ENCODE assay signal across 27 cellular contexts in genomic region chr18:11305507-11305906, GRCh38.
DNase-seq lines count a peak whose midpoint lies in the region; ATAC-seq, FAIRE-seq and TF ChIP-seq lines count a peak whose summit lies in the region.
"Had no signal": no experiment of that assay in that cellular context is flagged by ENCODE, and none has a peak within 500 bp of the region (broad histone marks: within the 10 kb centered on the region; RNA-seq: fewer than 3 reads in every experiment).

No MANE protein-coding gene starts in this region.

- no peak overlapping the region for H2AFZ ChIP-seq in H9 (ENCODE audit: low read length)
- no peak overlapping the region for H2AFZ ChIP-seq in HepG2 (ENCODE audit: low read length)

- H4K20me1 ChIP-seq in H9 (ENCODE audit: control insufficient read depth, insufficient read depth, insufficient read length) (no peaks in the 10 kb centered on the region), HepG2 (ENCODE audit: insufficient read depth, low read length) (no peaks in the 10 kb centered on the region)
- H4K20me1 ChIP-seq: BLaER1 treated with 17β-estradiol and CSF1 and Interleukin-3, amounts not matched to agents 10 nM and 100 nM had no signal

- CTCF ChIA-PET in HepG2 (lab: Yijun Ruan, JAX; ENCODE audit: low intra/inter-chr PET ratio, low total read pairs): no interaction called here
- CTCF ChIA-PET in activated CD8-positive, alpha-beta memory T cell treated with anti-CD3 and anti-CD28 coated beads, Interleukin-2, amount 10 ng/mL, durations not matched to agents 7 days and 5 days (lab: Charles Lee): no interaction called here

- H4K8ac ChIP-seq in H9 (replicated peaks; ENCODE audit: insufficient read length, low read depth, low read length): no peak overlapping the region

- H4K91ac ChIP-seq in H9 (ENCODE audit: insufficient read length, low read depth, low read length): no peak overlapping the region

- no peak overlapping the region for H2BK5ac ChIP-seq in H9 (ENCODE audit: insufficient read length, low read length)

- no peak overlapping the region for H4K5ac ChIP-seq in H9 (ENCODE audit: insufficient read length, low read depth, low read length)

- H3K9me3 ChIP-seq in H9 (ENCODE audit: control insufficient read depth, low read depth, low read length) (no peaks in the 10 kb centered on the region), ectodermal cell (ENCODE audit: control insufficient read depth, low read length) (peaks cover 3% of the 10 kb centered on the region), HepG2 (ENCODE audit: low read length) (no peaks in the 10 kb centered on the region; the same call in 1 of the 2 replicates)

- no peak overlapping the region for H3K56ac ChIP-seq in H9 (ENCODE audit: insufficient read length, low read depth, low read length)

- no peaks in the 10 kb centered on the region for H3K27me3 Mint-ChIP-seq in H9 (ENCODE audit: low read depth)
- no peaks in the 10 kb centered on the region for H3K27me3 Mint-ChIP-seq in activated CD8-positive, alpha-beta memory T cell treated with anti-CD3 and anti-CD28 coated beads, Interleukin-2, amount 10 ng/mL, durations not matched to agents 7 days and 5 days

- H3K23ac ChIP-seq in H9 (ENCODE audit: insufficient read length, low read depth, low read length): no peak overlapping the region

- H3K79me2 ChIP-seq in H9 (ENCODE audit: insufficient read depth, low read length) (no peaks in the 10 kb centered on the region), HepG2 (ENCODE audit: insufficient read depth, low read length) (no peaks in the 10 kb centered on the region)

- no peak overlapping the region for H3T11ph ChIP-seq in H9 (ENCODE audit: low read length)

- peaks cover 24 to 25% of the 10 kb centered on the region in 2 experiments for H3K9me3 Mint-ChIP-seq in H9
- H3K9me3 Mint-ChIP-seq in activated CD8-positive, alpha-beta memory T cell treated with anti-CD3 and anti-CD28 coated beads, Interleukin-2, amount 10 ng/mL, durations not matched to agents 7 days and 5 days (ENCODE audit: low read depth): peaks cover 5% of the 10 kb centered on the region

- H3K4me3 ChIP-seq in ectodermal cell (ENCODE audit: insufficient read depth, low read depth, low read length) (no peak overlapping the region), HepG2 (replicated peaks in 1 of 3; ENCODE audit: insufficient read depth in 1 of 3, low read depth in 2 of 3, low read length in 3 of 3) (no peak overlapping the region)
- H3K4me3 ChIP-seq: BLaER1 treated with 17β-estradiol and CSF1 and Interleukin-3, amounts not matched to agents 10 nM and 100 nM; GM12878 had no signal

- no peak for FAIRE-seq in HepG2 (lab: Jason Lieb, UNC)
- FAIRE-seq: A204.1, D721Med, G401.6, GM12878 had no signal

- ATAC-seq in HepG2: peak; percentile 60
- ATAC-seq in activated CD8-positive, alpha-beta memory T cell treated with anti-CD3 and anti-CD28 coated beads, Interleukin-2, amount 10 ng/mL, durations not matched to agents 7 days and 5 days: no peak
- ATAC-seq: GM12878 had no signal

- BruUV-seq in HepG2 (replicated peaks; lab: Mats Ljungman, UMichigan): no TSS peak

- TF ChIP-seq RAD21 in HepG2 (CRISPR knock-in tag; IDR thresholded peaks at IDR 0.05): no peak

- H2BK20ac ChIP-seq in H9 (ENCODE audit: low read depth, low read length, poor library complexity, severe bottlenecking): no peak overlapping the region

- no peaks in the 10 kb centered on the region for H3K27me3 ChIP-seq in H9 (ENCODE audit: insufficient read depth, low read length)
- no peaks in the 10 kb centered on the region for H3K27me3 ChIP-seq in ectodermal cell (ENCODE audit: control insufficient read depth, insufficient read depth, low read length, poor library complexity, severe bottlenecking)
- no peaks in the 10 kb centered on the region; a peak in 1 of 5 replicates for H3K27me3 ChIP-seq in HepG2 (ENCODE audit: control insufficient read depth in 1 of 2, insufficient read depth in 2 of 2, low read length in 2 of 2)
- H3K27me3 ChIP-seq: BLaER1 treated with 17β-estradiol and CSF1 and Interleukin-3, amounts not matched to agents 10 nM and 100 nM had no signal

- H3K4me1 Mint-ChIP-seq in H9: peaks cover 10 to 12% of the 10 kb centered on the region in 2 experiments
- no peaks in the 10 kb centered on the region for H3K4me1 Mint-ChIP-seq in activated CD8-positive, alpha-beta memory T cell treated with anti-CD3 and anti-CD28 coated beads, Interleukin-2, amount 10 ng/mL, durations not matched to agents 7 days and 5 days

- H2BK12ac ChIP-seq in H9 (ENCODE audit: insufficient read length, low read depth, low read length): no peak overlapping the region

- H3K27ac ChIP-seq in H9 (ENCODE audit: insufficient read length, low read depth, low read length): no peak overlapping the region
- H3K27ac ChIP-seq in ectodermal cell (ENCODE audit: insufficient read depth, low read depth, low read length, poor library complexity, severe bottlenecking): peak overlapping the region; percentile 20
- H3K27ac ChIP-seq in HepG2 (ENCODE audit: extremely low read length, insufficient read depth, low read length): no peak overlapping the region
- H3K27ac ChIP-seq: BLaER1 treated with 17β-estradiol and CSF1 and Interleukin-3, amounts not matched to agents 10 nM and 100 nM; RWPE1 had no signal

- no peak overlapping the region for H2BK120ac ChIP-seq in H9 (ENCODE audit: low read depth, low read length, poor library complexity, severe bottlenecking)

- POLR2A ChIA-PET in HepG2 (lab: Yijun Ruan, JAX): no interaction called here

- no peaks in the 10 kb centered on the region for H3K23me2 ChIP-seq in H9 (ENCODE audit: insufficient read length, low read depth, low read length, poor library complexity, severe bottlenecking)

- TF ChIP-seq POLR2A in HepG2 (IDR thresholded peaks at IDR 0.05; ENCODE audit: insufficient read depth in 1 of 2, low read depth in 2 of 2, low read length in 2 of 2): no peak

- in situ Hi-C loops in HepG2 (cut with HindIII; ENCODE audit: extremely low pct_ligation_motif_present, low pct_unique_long_range_greater_than_20kb): no loop called here

- DNase-seq in H9 (no peak), HepG2 (ENCODE audit: low spot score) (no peak), occipital lobe (lab: John Stamatoyannopoulos, UW) (no peak), SHP77 treated with DMSO at 0.1 percent for 48 hours (lab: John Stamatoyannopoulos, UW) (no peak)
- DNase-seq in activated CD8-positive, alpha-beta memory T cell treated with anti-CD3 and anti-CD28 coated beads, Interleukin-2, amount 10 ng/mL, durations not matched to agents 7 days and 5 days: no peak
- no peak for DNase-seq in central memory CD4-positive, alpha-beta T cell
- DNase-seq: AML-193; CD4-positive, alpha-beta T cell; DMS53; KBM-7; MM.1S; NCI-H1048; NCI-H1417; NCI-H1694 treated with DMSO at 0.1 percent for 48 hours; NCI-H2081; NCI-H2171; NCI-H226; NCI-H510A; NCI-H69; SHP77 had no signal

- no peak overlapping the region for H2AK5ac ChIP-seq in H9 (ENCODE audit: insufficient read length, low read length)

- H3K4me3 Mint-ChIP-seq in H9: no peak overlapping the region
- no peak overlapping the region for H3K4me3 Mint-ChIP-seq in activated CD8-positive, alpha-beta memory T cell treated with anti-CD3 and anti-CD28 coated beads, Interleukin-2, amount 10 ng/mL, durations not matched to agents 7 days and 5 days
- H3K4me3 Mint-ChIP-seq: CD4-positive, alpha-beta T cell had no signal

- H3K36me3 Mint-ChIP-seq in H9 (ENCODE audit: insufficient read depth in 1 of 3, low read depth in 3 of 3): peaks cover 0 to 16% (median 3%) of the 10 kb centered on the region in 3 experiments; a peak in 2 of 7 replicates
- no peaks in the 10 kb centered on the region for H3K36me3 Mint-ChIP-seq in activated CD8-positive, alpha-beta memory T cell treated with anti-CD3 and anti-CD28 coated beads, Interleukin-2, amount 10 ng/mL, durations not matched to agents 7 days and 5 days

- H3K79me1 ChIP-seq in H9 (ENCODE audit: insufficient read depth, low read depth, low read length, poor library complexity, severe bottlenecking): no peaks in the 10 kb centered on the region

- TF ChIP-seq EP300 in HepG2 (IDR thresholded peaks at IDR 0.05; ENCODE audit: low read depth in 2 of 2, low read length in 2 of 2) (no peak), HepG2 (CRISPR knock-in tag; IDR thresholded peaks at IDR 0.05; ENCODE audit: borderline replicate concordance) (no peak)

- no peak overlapping the region for H3K14ac ChIP-seq in H9 (ENCODE audit: insufficient read depth, low read length)

- H3K36me3 ChIP-seq in ectodermal cell (ENCODE audit: control insufficient read depth, insufficient read depth, low read length): no peaks in the 10 kb centered on the region
- no peaks in the 10 kb centered on the region for H3K36me3 ChIP-seq in HepG2 (replicated peaks in 1 of 2; ENCODE audit: control insufficient read depth in 1 of 2, insufficient read depth in 2 of 2, low read length in 2 of 2)
- H3K36me3 ChIP-seq: BLaER1 treated with 17β-estradiol and CSF1 and Interleukin-3, amounts not matched to agents 10 nM and 100 nM had no signal

- no peak overlapping the region for H3K9ac ChIP-seq in H9 (ENCODE audit: extremely low read depth, insufficient read length, low read length)
- H3K9ac ChIP-seq in HepG2 (ENCODE audit: insufficient read depth, low read depth, low read length): no peak overlapping the region
- H3K9ac ChIP-seq: BLaER1 treated with 17β-estradiol and CSF1 and Interleukin-3, amounts not matched to agents 10 nM and 100 nM had no signal

- H3K18ac ChIP-seq in H9 (ENCODE audit: insufficient read length, low read depth, low read length): no peak overlapping the region

- H3K4ac ChIP-seq in H9 (ENCODE audit: low read depth, low read length): no peak overlapping the region

- no peak overlapping the region for H3K4me2 ChIP-seq in H9 (ENCODE audit: insufficient read depth, insufficient read length, low read length)
- H3K4me2 ChIP-seq in HepG2 (ENCODE audit: low read depth, low read length): no peak overlapping the region
- H3K4me2 ChIP-seq: BLaER1 treated with 17β-estradiol and CSF1 and Interleukin-3, amounts not matched to agents 10 nM and 100 nM had no signal

- intact Hi-C loops in HepG2 (cut with micrococcal nuclease; ENCODE audit: unreplicated experiment): loop anchor here (1.0 to 5.0 kb wide), 2 partner anchors 453 to 518 kb away; no protein-coding TSS in a partner anchor

- no CpG with 5 or more reads among the region's 2 CpGs for WGBS in H9 (ENCODE audit: extremely low coverage, insufficient read length, low lambda C conversion rate)
- 81 to 92% methylated on average over 2 of the region's 2 CpGs for WGBS in ectodermal cell, 2 experiments
- no CpG with 5 or more reads among the region's 2 CpGs for WGBS in HepG2 (ENCODE audit: low lambda C conversion rate)

- TF ChIP-seq CTCF in H9 (conservative IDR thresholded peaks at IDR 0.05) (0 out of 3 replicates have a peak, but pooled peaks have one; percentile 9), HepG2 (CRISPR knock-in tag; IDR thresholded peaks at IDR 0.05) (peak; percentile 62)

- no peak overlapping the region for H3K27ac Mint-ChIP-seq in H9
- no peak overlapping the region for H3K27ac Mint-ChIP-seq in activated CD8-positive, alpha-beta memory T cell treated with anti-CD3 and anti-CD28 coated beads, Interleukin-2, amount 10 ng/mL, durations not matched to agents 7 days and 5 days
- H3K27ac Mint-ChIP-seq: CD4-positive, alpha-beta T cell had no signal

- no peak overlapping the region for H2BK15ac ChIP-seq in H9 (ENCODE audit: low read depth, low read length)

- no peaks in the 10 kb centered on the region for H3K4me1 ChIP-seq in H9 (ENCODE audit: insufficient read depth, low read length)
- H3K4me1 ChIP-seq in ectodermal cell (ENCODE audit: control insufficient read depth, insufficient read depth, low read length): peaks cover 10% of the 10 kb centered on the region
- H3K4me1 ChIP-seq in HepG2 (ENCODE audit: insufficient read depth, low read length): no peaks in the 10 kb centered on the region
